Comparison of ENCODE assay signal across 29 cellular contexts in the genomic region with DNA sequence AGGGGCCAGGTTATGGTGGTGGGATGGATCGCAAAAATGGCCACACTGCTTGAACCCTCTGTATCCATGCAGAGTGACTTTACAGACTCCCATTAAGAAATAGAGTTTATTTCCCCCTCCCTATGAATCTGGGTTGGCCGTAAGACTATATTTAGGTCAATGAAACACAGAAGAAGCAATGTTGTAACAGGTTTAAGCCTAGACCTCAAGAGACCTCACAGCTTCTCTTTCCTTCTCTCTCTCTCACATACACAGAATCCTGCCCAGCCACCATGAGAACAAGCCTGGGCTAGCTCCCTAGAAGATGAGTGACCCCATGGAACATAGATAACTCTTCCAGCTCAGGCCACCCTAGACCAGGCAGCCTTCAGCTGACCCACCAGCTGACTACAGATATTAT.
"Had no signal": no experiment of that assay in that cellular context is flagged by ENCODE, and none has a peak within 500 bp of the region (broad histone marks: within the 10 kb centered on the region; RNA-seq: fewer than 3 reads in every experiment).

No MANE protein-coding gene starts in this region.

- H3K4me3 Mint-ChIP-seq: activated CD4-positive, alpha-beta memory T cell treated with anti-CD3 and anti-CD28 coated beads, Interleukin-2, amount 10 ng/mL, durations not matched to agents 7 days and 5 days; activated CD4-positive, alpha-beta T cell treated with anti-CD3 and anti-CD28 coated beads, Interleukin-2, amount 10 ng/mL, durations not matched to agents 7 days and 5 days; activated CD8-positive, alpha-beta memory T cell treated with anti-CD3 and anti-CD28 coated beads, Interleukin-2, amount 10 ng/mL, durations not matched to agents 7 days and 5 days; activated naive CD8-positive, alpha-beta T cell treated with anti-CD3 and anti-CD28 coated beads for 36 hours; activated T-cell treated with anti-CD3 and anti-CD28 coated beads, Interleukin-2, amount 50 U/mL, for 24 hours; activated T-helper 1 cell treated with anti-CD3 and anti-CD28 coated beads, Interleukin-12 subunit alpha, Interleukin-12 subunit beta, Interleukin-2, Interleukin-4 antibody, amounts not matched to agents 30 ng/mL and 10 ng/mL and 1 ng/mL, durations not matched to agents 14 hours and 24 hours and 36 hours; T-cell had no signal

- ATAC-seq: activated CD8-positive, alpha-beta memory T cell treated with anti-CD3 and anti-CD28 coated beads, Interleukin-2, amount 10 ng/mL, durations not matched to agents 7 days and 5 days; T-cell had no signal

- H3K36me3 Mint-ChIP-seq: activated CD8-positive, alpha-beta memory T cell treated with anti-CD3 and anti-CD28 coated beads, Interleukin-2, amount 10 ng/mL, durations not matched to agents 7 days and 5 days had no signal

- H3K9me3 ChIP-seq: Peyer's patch had no signal

- H3K27ac Mint-ChIP-seq: activated CD4-positive, alpha-beta memory T cell treated with anti-CD3 and anti-CD28 coated beads, Interleukin-2, amount 10 ng/mL, durations not matched to agents 7 days and 5 days; activated CD4-positive, alpha-beta T cell treated with anti-CD3 and anti-CD28 coated beads, Interleukin-2, amount 10 ng/mL, durations not matched to agents 7 days and 5 days; activated CD8-positive, alpha-beta memory T cell treated with anti-CD3 and anti-CD28 coated beads, Interleukin-2, amount 10 ng/mL, durations not matched to agents 7 days and 5 days; activated naive CD8-positive, alpha-beta T cell treated with anti-CD3 and anti-CD28 coated beads for 36 hours; activated T-cell treated with anti-CD3 and anti-CD28 coated beads, Interleukin-2, amount 50 U/mL, for 24 hours; activated T-helper 1 cell treated with anti-CD3 and anti-CD28 coated beads, Interleukin-12 subunit alpha, Interleukin-12 subunit beta, Interleukin-2, Interleukin-4 antibody, amounts not matched to agents 30 ng/mL and 10 ng/mL and 1 ng/mL, durations not matched to agents 14 hours and 24 hours and 36 hours; T-cell had no signal

- H3K4me1 Mint-ChIP-seq: activated CD4-positive, alpha-beta memory T cell treated with anti-CD3 and anti-CD28 coated beads, Interleukin-2, amount 10 ng/mL, durations not matched to agents 7 days and 5 days; activated CD4-positive, alpha-beta T cell treated with anti-CD3 and anti-CD28 coated beads, Interleukin-2, amount 10 ng/mL, durations not matched to agents 7 days and 5 days; activated CD8-positive, alpha-beta memory T cell treated with anti-CD3 and anti-CD28 coated beads, Interleukin-2, amount 10 ng/mL, durations not matched to agents 7 days and 5 days; activated naive CD8-positive, alpha-beta T cell treated with anti-CD3 and anti-CD28 coated beads for 36 hours; T-cell had no signal

- H3K27me3 ChIP-seq: Peyer's patch had no signal

- H3K4me1 ChIP-seq: Peyer's patch had no signal

- H3K4me3 ChIP-seq: Peyer's patch had no signal

- H3K27me3 Mint-ChIP-seq: activated CD4-positive, alpha-beta memory T cell treated with anti-CD3 and anti-CD28 coated beads, Interleukin-2, amount 10 ng/mL, durations not matched to agents 7 days and 5 days; activated CD4-positive, alpha-beta T cell treated with anti-CD3 and anti-CD28 coated beads, Interleukin-2, amount 10 ng/mL, durations not matched to agents 7 days and 5 days; activated CD8-positive, alpha-beta memory T cell treated with anti-CD3 and anti-CD28 coated beads, Interleukin-2, amount 10 ng/mL, durations not matched to agents 7 days and 5 days; activated naive CD8-positive, alpha-beta T cell treated with anti-CD3 and anti-CD28 coated beads for 36 hours; activated T-cell treated with anti-CD3 and anti-CD28 coated beads, Interleukin-2, amount 50 U/mL, for 24 hours; T-cell had no signal

- H3K9me3 Mint-ChIP-seq: activated CD4-positive, alpha-beta memory T cell treated with anti-CD3 and anti-CD28 coated beads, Interleukin-2, amount 10 ng/mL, durations not matched to agents 7 days and 5 days; activated CD4-positive, alpha-beta T cell treated with anti-CD3 and anti-CD28 coated beads, Interleukin-2, amount 10 ng/mL, durations not matched to agents 7 days and 5 days; activated naive CD8-positive, alpha-beta T cell treated with anti-CD3 and anti-CD28 coated beads for 36 hours; activated T-cell treated with anti-CD3 and anti-CD28 coated beads, Interleukin-2, amount 50 U/mL, for 24 hours; activated T-helper 1 cell treated with anti-CD3 and anti-CD28 coated beads, Interleukin-12 subunit alpha, Interleukin-12 subunit beta, Interleukin-2, Interleukin-4 antibody, amounts not matched to agents 30 ng/mL and 10 ng/mL and 1 ng/mL, durations not matched to agents 14 hours and 24 hours and 36 hours; T-cell had no signal

- DNase-seq: activated CD4-positive, alpha-beta memory T cell treated with anti-CD3 and anti-CD28 coated beads, Interleukin-2, amount 10 ng/mL, durations not matched to agents 7 days and 5 days; activated CD4-positive, alpha-beta T cell treated with anti-CD3 and anti-CD28 coated beads, Interleukin-2, amount 10 ng/mL, durations not matched to agents 7 days and 5 days; activated CD4-positive, CD25-positive, alpha-beta regulatory T cell; activated CD8-positive, alpha-beta memory T cell treated with anti-CD3 and anti-CD28 coated beads, Interleukin-2, amount 10 ng/mL, durations not matched to agents 7 days and 5 days; activated effector memory CD4-positive, alpha-beta T cell treated with anti-CD3 and anti-CD28 coated beads, Interleukin-2, amount 50 U/mL, for 16 hours; activated naive CD4-positive, alpha-beta T cell treated with Interleukin-2 at 50 U/mL for 16 hours; activated naive CD8-positive, alpha-beta T cell treated with anti-CD3 and anti-CD28 coated beads for 36 hours; activated T-cell treated with anti-CD3 and anti-CD28 coated beads, Interleukin-2, amount 50 U/mL, for 24 hours; anterior cingulate cortex; caudate nucleus; IMR-90; Kasumi-1; KBM-7; NCI-H1105; NCI-H1436; NCI-H1694 treated with DMSO at 0.1 percent for 48 hours; NCI-H2029 treated with DMSO at 0.1 percent for 48 hours; NCI-H345; NCI-H510A; NCI-H526 treated with DMSO at 0.1 percent for 48 hours; NCI-H82; Right ventricle myocardium superior; T-cell; T-helper 2 cell; T1000 had no signal

- H3K27ac ChIP-seq: Peyer's patch, RWPE1, VCaP had no signal
